In genomic region chr1:30397576-30397975, GRCh38 we compare ENCODE assay signal across 17 cellular contexts.
"Had no signal": no experiment of that assay in that cellular context is flagged by ENCODE, and none has a peak within 500 bp of the region (broad histone marks: within the 10 kb centered on the region; RNA-seq: fewer than 3 reads in every experiment).

No MANE protein-coding gene starts in this region.

- H3K4me2 ChIP-seq: hepatocyte had no signal

- H3K27ac ChIP-seq: foreskin keratinocyte, hepatocyte, thoracic aorta, transverse colon had no signal

- H3K27me3 ChIP-seq: hepatocyte had no signal

- H3K36me3 ChIP-seq: thoracic aorta, transverse colon had no signal

- H3K4me1 Mint-ChIP-seq: mesothelial cell of epicardium; stimulated activated memory B cell treated with anti-CD40 and anti-IgM and Interleukin-4, amounts not matched to agents 10 μg/mL and 1 μg/mL and 100 μg/mL, for 72 hours had no signal

- FAIRE-seq: colon, kidney had no signal

- H3K9me3 Mint-ChIP-seq: stimulated activated naive CD8-positive, alpha-beta T cell treated with anti-CD3 and anti-CD28 coated beads, Interleukin-15, Interleukin-2, amounts not matched to agents 100 ng/mL and 50 ng/mL, for 24 hours had no signal

- H3K79me2 ChIP-seq: hepatocyte had no signal

- ATAC-seq: foreskin keratinocyte; left colon; stimulated activated memory B cell treated with anti-CD40 and anti-IgM and Interleukin-4, amounts not matched to agents 10 μg/mL and 1 μg/mL and 100 μg/mL, for 72 hours had no signal

- DNase-seq: dermis blood vessel endothelial cell; foreskin keratinocyte; head of caudate nucleus; kidney; left colon; mammary epithelial cell; nephron progenitor cell; stimulated activated CD4-positive, alpha-beta T cell treated with anti-CD3 and anti-CD28 coated beads, Interleukin-15, amount 100 ng/mL, for 24 hours; stimulated activated CD4-positive, alpha-beta T cell treated with anti-CD3 and anti-CD28 coated beads, Interleukin-1b, Interleukin-23, amount 100 ng/mL, for 48 hours; stimulated activated CD4-positive, alpha-beta T cell treated with anti-CD3 and anti-CD28 coated beads, Interleukin-4, amount 100 ng/mL, for 24 hours; transverse colon had no signal

- H3K4me1 ChIP-seq: foreskin keratinocyte, transverse colon had no signal

- H3K27ac Mint-ChIP-seq: mesothelial cell of epicardium; stimulated activated memory B cell treated with anti-CD40 and anti-IgM and Interleukin-4, amounts not matched to agents 10 μg/mL and 1 μg/mL and 100 μg/mL, for 72 hours; stimulated activated naive CD8-positive, alpha-beta T cell treated with anti-CD3 and anti-CD28 coated beads, Interleukin-15, Interleukin-2, amounts not matched to agents 100 ng/mL and 50 ng/mL, for 24 hours had no signal

- H3K4me3 ChIP-seq: hepatocyte, thoracic aorta, transverse colon had no signal

- H3K36me3 Mint-ChIP-seq: mesothelial cell of epicardium; stimulated activated memory B cell treated with anti-CD40 and anti-IgM and Interleukin-4, amounts not matched to agents 10 μg/mL and 1 μg/mL and 100 μg/mL, for 72 hours had no signal

- H2AFZ ChIP-seq: hepatocyte had no signal

- H3K9me3 ChIP-seq: thoracic aorta, transverse colon had no signal

- H3K4me3 Mint-ChIP-seq: mesothelial cell of epicardium; nephron progenitor cell; stimulated activated memory B cell treated with anti-CD40 and anti-IgM and Interleukin-4, amounts not matched to agents 10 μg/mL and 1 μg/mL and 100 μg/mL, for 72 hours; stimulated activated naive CD8-positive, alpha-beta T cell treated with anti-CD3 and anti-CD28 coated beads, Interleukin-15, Interleukin-2, amounts not matched to agents 100 ng/mL and 50 ng/mL, for 24 hours had no signal
